In the genomic region with DNA sequence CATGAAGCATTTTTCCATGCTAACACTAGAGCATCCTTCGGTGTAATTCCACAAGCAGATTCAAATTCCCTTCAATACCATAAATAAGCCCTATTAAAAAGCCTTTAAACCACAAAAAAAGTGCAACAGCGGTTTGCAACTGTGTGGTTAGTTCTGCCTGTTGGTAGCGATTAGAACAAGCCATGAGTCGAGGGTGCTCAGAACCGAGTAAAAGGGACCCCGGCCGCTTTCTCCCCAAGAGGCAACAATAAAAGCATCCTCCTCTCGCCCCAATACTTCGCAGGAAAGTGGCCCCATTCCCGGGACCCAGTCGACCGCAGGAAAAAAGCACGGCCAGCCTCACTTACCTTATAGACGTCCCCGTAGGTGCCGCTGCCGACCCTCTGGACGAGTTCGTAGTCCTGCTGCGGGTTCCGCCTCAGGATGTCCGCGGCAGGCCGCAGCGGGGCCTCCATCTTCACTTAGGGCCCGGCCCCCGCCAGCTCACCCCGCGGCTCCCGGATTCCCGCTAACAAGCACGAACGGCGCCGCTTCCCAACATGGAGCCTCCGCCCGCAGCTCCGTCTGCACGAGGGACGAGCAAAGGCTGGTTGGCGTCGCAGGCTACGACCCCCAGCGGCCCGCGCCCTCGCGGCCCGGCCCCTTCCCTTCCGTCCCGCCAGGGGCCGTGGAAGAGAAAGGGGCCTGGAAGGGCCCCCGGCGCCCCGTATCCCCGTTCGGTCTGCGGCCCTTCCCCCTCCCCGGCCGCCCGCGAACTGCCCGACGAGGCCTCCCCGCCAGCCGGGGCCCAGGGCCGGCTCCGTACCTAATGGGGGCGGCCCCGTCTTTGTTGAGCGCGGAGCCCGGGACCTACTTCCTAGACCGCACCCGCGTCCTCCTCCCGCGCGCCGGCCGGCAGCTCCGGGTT, we compare ENCODE assay signal across 8 cellular contexts. TPM values are rescaled to one million over a fixed set of nuclear protein-coding genes. Genes with fewer than 3 reads are reported as not detected.
A peak's percentile ranks its signal among the peaks of the same experiment; 100 is the strongest.
DNase-seq lines count a peak whose midpoint lies in the region; ATAC-seq and TF ChIP-seq lines count a peak whose summit lies in the region.

No MANE protein-coding gene starts in this region.

- peak overlapping the region; percentile 90 for H3K4me3 Mint-ChIP-seq in GM23338
- peak overlapping the region; percentile 97 for H3K4me3 Mint-ChIP-seq in stimulated activated memory B cell treated with anti-CD40 and anti-IgM and Interleukin-4, amounts not matched to agents 10 μg/mL and 1 μg/mL and 100 μg/mL, for 72 hours

- H4K20me1 ChIP-seq in GM23338 (replicated peaks; ENCODE audit: insufficient read depth) (peaks cover 10% of the 10 kb centered on the region), Karpas-422 (ENCODE audit: insufficient read depth, low read depth, low read length) (peaks cover 4% of the 10 kb centered on the region; the same call in 1 of the 2 replicates)

- H3K9me3 ChIP-seq in Karpas-422 (ENCODE audit: low read length) (no peaks in the 10 kb centered on the region), WERI-Rb-1 (ENCODE audit: severe bottlenecking) (no peaks in the 10 kb centered on the region), duodenal mucosa (ENCODE audit: control insufficient read depth in 1 of 2, low read length in 2 of 2) (no peaks in the 10 kb centered on the region), lower lobe of right lung (no peaks in the 10 kb centered on the region)

- no peaks in the 10 kb centered on the region for H3K36me3 ChIP-seq in GM23338 (ENCODE audit: insufficient read depth)
- peaks cover 9% of the 10 kb centered on the region; the same call in 1 of the 2 replicates for H3K36me3 ChIP-seq in Karpas-422 (ENCODE audit: insufficient read depth, low read length)
- H3K36me3 ChIP-seq in WERI-Rb-1, result peaks cover 18% of the 10 kb centered on the region
- no peaks in the 10 kb centered on the region for H3K36me3 ChIP-seq in duodenal mucosa (ENCODE audit: control insufficient read depth in 1 of 2, insufficient read depth in 2 of 2, low read length in 2 of 2)
- no peaks in the 10 kb centered on the region for H3K36me3 ChIP-seq in lower lobe of right lung

- H3K4me1 ChIP-seq in GM23338 (ENCODE audit: insufficient read depth), result peaks cover 27% of the 10 kb centered on the region
- peaks cover 43% of the 10 kb centered on the region for H3K4me1 ChIP-seq in Karpas-422 (ENCODE audit: low read length)
- H3K4me1 ChIP-seq in duodenal mucosa (ENCODE audit: control insufficient read depth in 1 of 2, insufficient read depth in 2 of 2, low read length in 2 of 2), result peaks cover 22 to 34% of the 10 kb centered on the region in 2 donors
- H3K4me1 ChIP-seq in lower lobe of right lung, result peaks cover 47% of the 10 kb centered on the region

- no peak for TF ChIP-seq CTCF in GM23338 (conservative IDR thresholded peaks at IDR 0.05; ENCODE audit: low read depth in 2 of 2)
- no peak for TF ChIP-seq CTCF in WERI-Rb-1 (IDR thresholded peaks at IDR 0.05; ENCODE audit: low read depth, low read length)
- TF ChIP-seq CTCF in lower lobe of right lung (IDR thresholded peaks at IDR 0.05), result no peak

- H3K36me3 Mint-ChIP-seq in GM23338 (ENCODE audit: low read depth), result peaks cover 11% of the 10 kb centered on the region
- peaks cover 6% of the 10 kb centered on the region for H3K36me3 Mint-ChIP-seq in stimulated activated memory B cell treated with anti-CD40 and anti-IgM and Interleukin-4, amounts not matched to agents 10 μg/mL and 1 μg/mL and 100 μg/mL, for 72 hours

- H3K4me1 Mint-ChIP-seq in GM23338, result peaks cover 31% of the 10 kb centered on the region
- H3K4me1 Mint-ChIP-seq in stimulated activated memory B cell treated with anti-CD40 and anti-IgM and Interleukin-4, amounts not matched to agents 10 μg/mL and 1 μg/mL and 100 μg/mL, for 72 hours, result peaks cover 45% of the 10 kb centered on the region

- no peaks in the 10 kb centered on the region for H3F3A ChIP-seq in GM23338 (replicated peaks; ENCODE audit: low read depth)

- intact Hi-C loops in lower lobe of right lung (cut with DNase I), result no loop called here

- peak overlapping the region; percentile 87 for H3K27ac Mint-ChIP-seq in GM23338
- H3K27ac Mint-ChIP-seq in stimulated activated memory B cell treated with anti-CD40 and anti-IgM and Interleukin-4, amounts not matched to agents 10 μg/mL and 1 μg/mL and 100 μg/mL, for 72 hours, result peak overlapping the region; percentile 83

- peak; percentile 10 for DNase-seq in NCI-H1436 (lab: John Stamatoyannopoulos, UW)
- no peak for DNase-seq in NCI-H1436 treated with DMSO at 0.1 percent for 48 hours (lab: John Stamatoyannopoulos, UW)
- peak; percentile 77 for DNase-seq in GM23338 (ENCODE audit: low spot score)
- peak; percentile 78 for DNase-seq in Karpas-422
- peak; percentile 54 for DNase-seq in WERI-Rb-1
- DNase-seq in lower lobe of right lung, result peak; percentile 74

- peak overlapping the region; percentile 75 for H3K4me2 ChIP-seq in GM23338
- peak overlapping the region; percentile 88 for H3K4me2 ChIP-seq in Karpas-422 (ENCODE audit: low read depth, low read length, poor library complexity, severe bottlenecking)

- no peaks in the 10 kb centered on the region for H3K27me3 ChIP-seq in GM23338 (ENCODE audit: insufficient read depth)
- H3K27me3 ChIP-seq in Karpas-422 (ENCODE audit: low read length), result no peaks in the 10 kb centered on the region
- no peaks in the 10 kb centered on the region for H3K27me3 ChIP-seq in WERI-Rb-1 (ENCODE audit: insufficient read depth, low read depth, severe bottlenecking)
- no peaks in the 10 kb centered on the region for H3K27me3 ChIP-seq in duodenal mucosa (ENCODE audit: control insufficient read depth in 1 of 2, insufficient read depth in 2 of 2, low read length in 2 of 2)
- no peaks in the 10 kb centered on the region for H3K27me3 ChIP-seq in lower lobe of right lung (ENCODE audit: low read depth)

- H3K4me3 ChIP-seq in GM23338 (peak overlapping the region; percentile 82), Karpas-422 (ENCODE audit: low read length) (peak overlapping the region; percentile 70), WERI-Rb-1 (ENCODE audit: low read depth, low read length) (peak overlapping the region; percentile 90), duodenal mucosa (ENCODE audit: low read depth in 1 of 2, low read length in 2 of 2) (peak overlapping the region; percentile 87 to 97), lower lobe of right lung (peak overlapping the region; percentile 86)

- H3K27me3 Mint-ChIP-seq in GM23338 (ENCODE audit: insufficient read depth, low read depth, poor library complexity), result peaks cover 7% of the 10 kb centered on the region
- H3K27me3 Mint-ChIP-seq in stimulated activated memory B cell treated with anti-CD40 and anti-IgM and Interleukin-4, amounts not matched to agents 10 μg/mL and 1 μg/mL and 100 μg/mL, for 72 hours, result no peaks in the 10 kb centered on the region

- H2AFZ ChIP-seq in GM23338 (peak overlapping the region; percentile 19; the same call in 1 of the 2 replicates), Karpas-422 (ENCODE audit: low read length) (peak overlapping the region; percentile 7; the same call in 1 of the 2 replicates)

- H3K79me2 ChIP-seq in GM23338 (replicated peaks; ENCODE audit: insufficient read depth) (peaks cover 49% of the 10 kb centered on the region), Karpas-422 (ENCODE audit: low read length) (peaks cover 54% of the 10 kb centered on the region)

- ATAC-seq in GM23338, result peak; percentile 61
- ATAC-seq in lower lobe of right lung, result peak; percentile 73 to 76
- peak; percentile 39 for ATAC-seq in stimulated activated memory B cell treated with anti-CD40 and anti-IgM and Interleukin-4, amounts not matched to agents 10 μg/mL and 1 μg/mL and 100 μg/mL, for 72 hours

- H3K9ac ChIP-seq in Karpas-422 (ENCODE audit: low read length) (peak overlapping the region; percentile 89), duodenal mucosa (ENCODE audit: low read depth in 1 of 2, low read length in 2 of 2) (peak overlapping the region; percentile 79 to 83)

- peak overlapping the region; percentile 40 for H3K27ac ChIP-seq in GM23338 (ENCODE audit: low read depth)
- peak overlapping the region; percentile 48 for H3K27ac ChIP-seq in Karpas-422 (ENCODE audit: low read length)
- peak overlapping the region; percentile 93 for H3K27ac ChIP-seq in WERI-Rb-1
- H3K27ac ChIP-seq in duodenal mucosa (ENCODE audit: low read depth, low read length), result peak overlapping the region; percentile 87
- peak overlapping the region; percentile 96 for H3K27ac ChIP-seq in lower lobe of right lung

- H3K9me2 ChIP-seq in GM23338 (ENCODE audit: insufficient read depth), result no peaks in the 10 kb centered on the region
- no peaks in the 10 kb centered on the region for H3K9me2 ChIP-seq in Karpas-422 (replicated peaks; ENCODE audit: insufficient read depth, low read length)

- H3K9me3 Mint-ChIP-seq in GM23338, result peaks cover 6% of the 10 kb centered on the region
- H3K9me3 Mint-ChIP-seq in stimulated activated memory B cell treated with anti-CD40 and anti-IgM and Interleukin-4, amounts not matched to agents 10 μg/mL and 1 μg/mL and 100 μg/mL, for 72 hours, result peaks cover 4% of the 10 kb centered on the region

TF ChIP-seq in GM23338, 12 proteins besides CTCF, POLR2A, EP300 and RAD21:
- TF ChIP-seq EZH2phosphoT487 (IDR thresholded peaks at IDR 0.05; ENCODE audit: unreplicated experiment) (no peak), NANOG (IDR thresholded peaks at IDR 0.05; ENCODE audit: borderline replicate concordance) (no peak), JUNB (IDR thresholded peaks at IDR 0.05; ENCODE audit: unreplicated experiment) (no peak)
TF ChIP-seq in GM23338: peak in this region for 0.

RNA-seq across cellular contexts. Expression of a gene that starts 0.5 kb away (rescaled TPM):
- 67.5 and 71.4 TPM in 2 replicates for total RNA-seq in GM23338 (2014; rRNA removed; shearing (Covaris generic))
- 49.7 and 74.6 TPM in 2 replicates for polyA plus RNA-seq in GM23338 (2016; fragmentation: Nextera tagmentation; extraction: Ambion mirVana)
- 73.5 and 127 TPM in 2 replicates for total RNA-seq in Karpas-422 (2014; rRNA removed; shearing (Covaris generic); ENCODE audit: low replicate concordance)
- total RNA-seq in lower lobe of right lung, result 52.8 TPM

RNA-seq across cellular contexts. Expression of a gene that starts 28.1 kb away (rescaled TPM):
- total RNA-seq in GM23338 (2014; rRNA removed; shearing (Covaris generic)), result 5.9 and 7.0 TPM in 2 replicates
- polyA plus RNA-seq in GM23338 (2016; fragmentation: Nextera tagmentation; extraction: Ambion mirVana), result 3.5 and 5.0 TPM in 2 replicates
- 0.18 and 3.3 TPM in 2 replicates for total RNA-seq in Karpas-422 (2014; rRNA removed; shearing (Covaris generic); ENCODE audit: low replicate concordance)
- total RNA-seq in lower lobe of right lung, result 8.4 TPM

Comparison
In these comparisons a context has a peak if more than half of its experiments do, and no peak if none do; other contexts are left out.
1. H3K27ac ChIP-seq: peak in every context shown above with its lines; median percentile 96 in lower lobe of right lung; 93 in WERI-Rb-1; 87 in duodenal mucosa; 48 in Karpas-422; 40 in GM23338.